ENCODE assay signal across 8 cellular contexts in the genomic region with DNA sequence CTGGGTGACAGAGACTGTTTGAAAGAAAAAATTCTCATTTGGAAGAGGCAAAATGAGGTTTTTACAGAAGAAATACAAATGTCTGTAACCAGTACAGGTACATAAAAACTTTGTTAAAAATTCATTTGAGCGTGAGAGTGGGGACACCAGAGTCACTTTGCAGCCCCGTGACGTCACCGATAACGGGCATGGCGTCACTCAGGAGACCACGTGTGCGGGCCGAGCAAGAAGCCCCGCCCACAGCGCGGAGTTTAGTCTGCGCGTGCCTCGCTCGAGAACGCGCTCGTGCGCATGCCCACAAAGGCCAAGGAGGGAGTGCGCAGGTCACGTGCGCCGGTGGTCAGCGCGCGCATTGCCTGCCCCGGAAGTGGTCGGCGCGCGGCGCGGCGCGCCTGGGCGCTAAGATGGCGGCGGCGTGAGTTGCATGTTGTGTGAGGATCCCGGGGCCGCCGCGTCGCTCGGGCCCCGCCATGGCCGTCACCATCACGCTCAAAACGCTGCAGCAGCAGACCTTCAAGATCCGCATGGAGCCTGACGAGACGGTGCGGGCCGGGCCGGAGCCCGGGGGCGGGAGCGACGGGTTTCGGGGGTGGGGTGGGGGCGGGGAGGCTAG. TPM values are rescaled to one million over a fixed set of nuclear protein-coding genes. Genes with fewer than 3 reads are reported as not detected.
DNase-seq lines count a peak whose midpoint lies in the region; ATAC-seq and TF ChIP-seq lines count a peak whose summit lies in the region.

Gene RAD23A (plus strand): TSS at position 384 of the 613 bp plus-strand sequence. CDS start 87 bp downstream, at position 471.

- peak within 1 kb of the TSS; percentile 85 to 93 for H3K4me3 ChIP-seq in left lung

- peaks cover 0 to 77% of the 10 kb centered on the region in 2 donors for H3K36me3 ChIP-seq in left lung

- intact Hi-C loops in CD14-positive monocyte (cut with micrococcal nuclease): loop anchor here in 1 of 2 donors (5.0 kb wide), 1 partner anchor 207 kb away; the partner anchor contains the start of genes IER2 and STX10
- intact Hi-C loops in dendritic cell treated with granulocyte-macrophage colony-stimulating factor and Interleukin-4, amounts not matched to agents 40 ng/mL and 50 ng/mL, for 4 days (cut with micrococcal nuclease): no loop called here
- intact Hi-C loops in left lung (cut with DNase I): no loop called here

- H3K27me3 ChIP-seq in left lung: no peaks in the 10 kb centered on the region

- peak within 1 kb of the TSS; percentile 91 to 95 (median 94) for H3K27ac Mint-ChIP-seq in CD14-positive monocyte
- peak within 1 kb of the TSS; percentile 95 for H3K27ac Mint-ChIP-seq in dendritic cell treated with granulocyte-macrophage colony-stimulating factor and Interleukin-4, amounts not matched to agents 40 ng/mL and 50 ng/mL, for 4 days

- no peaks in the 10 kb centered on the region for H3K27me3 Mint-ChIP-seq in CD14-positive monocyte (ENCODE audit: low read depth in 3 of 3)
- H3K27me3 Mint-ChIP-seq in dendritic cell treated with granulocyte-macrophage colony-stimulating factor and Interleukin-4, amounts not matched to agents 40 ng/mL and 50 ng/mL, for 4 days: no peaks in the 10 kb centered on the region

- DNase-seq in CD14-positive monocyte (ENCODE audit: low spot score): peak; percentile 98
- DNase-seq in NCI-H748 treated with DMSO at 0.1 percent for 48 hours (lab: John Stamatoyannopoulos, UW): peak; percentile 58
- DNase-seq in activated CD4-positive, alpha-beta T cell treated with anti-CD3 and anti-CD28 coated beads, Interleukin-2, amount 50 U/mL, for 24 hours (ENCODE audit: low read depth in 1 of 2, low spot score in 1 of 2): peak; percentile 97
- DNase-seq in left lung: peak; percentile 97 to 99
- peak; percentile 97 for DNase-seq in stimulated activated CD4-positive, alpha-beta T cell treated with anti-CD3 and anti-CD28 coated beads, Interleukin-2, amount 100 ng/mL, for 4 hours (ENCODE audit: low read depth)

- H3K9me3 Mint-ChIP-seq in CD14-positive monocyte: no peaks in the 10 kb centered on the region
- no peaks in the 10 kb centered on the region for H3K9me3 Mint-ChIP-seq in dendritic cell treated with granulocyte-macrophage colony-stimulating factor and Interleukin-4, amounts not matched to agents 40 ng/mL and 50 ng/mL, for 4 days

- ATAC-seq in GM19395 (IDR thresholded peaks at IDR 0.05; ENCODE audit: unreplicated experiment) (peak; percentile 70), HG03565 (IDR thresholded peaks at IDR 0.05; ENCODE audit: unreplicated experiment) (peak; percentile 69), left lung (peak; percentile 91)

- H3K27ac ChIP-seq in left lung: peak within 1 kb of the TSS; percentile 90 to 94

- H3K36me3 Mint-ChIP-seq in CD14-positive monocyte: peaks cover 61 to 73% of the 10 kb centered on the region in 2 donors
- H3K36me3 Mint-ChIP-seq in dendritic cell treated with granulocyte-macrophage colony-stimulating factor and Interleukin-4, amounts not matched to agents 40 ng/mL and 50 ng/mL, for 4 days (ENCODE audit: low read depth): peaks cover 95% of the 10 kb centered on the region

- peak within 1 kb of the TSS; percentile 86 to 91 for H3K4me3 Mint-ChIP-seq in CD14-positive monocyte
- peak within 1 kb of the TSS; percentile 92 for H3K4me3 Mint-ChIP-seq in dendritic cell treated with granulocyte-macrophage colony-stimulating factor and Interleukin-4, amounts not matched to agents 40 ng/mL and 50 ng/mL, for 4 days

- TF ChIP-seq CTCF in CD14-positive monocyte (IDR thresholded peaks at IDR 0.05) (no peak), left lung (IDR thresholded peaks at IDR 0.05) (peak in 1 of 2 donors; percentile 20)

- peaks cover 46% of the 10 kb centered on the region for H3K4me1 Mint-ChIP-seq in CD14-positive monocyte
- peaks cover 71% of the 10 kb centered on the region for H3K4me1 Mint-ChIP-seq in dendritic cell treated with granulocyte-macrophage colony-stimulating factor and Interleukin-4, amounts not matched to agents 40 ng/mL and 50 ng/mL, for 4 days (ENCODE audit: low read depth)

- no peaks in the 10 kb centered on the region for H3K9me3 ChIP-seq in left lung

- H3K4me1 ChIP-seq in left lung: peaks cover 16 to 88% of the 10 kb centered on the region in 2 donors

RNA-seq across cellular contexts. Expression of gene RAD23A, which starts in this region (rescaled TPM):
- polyA plus RNA-seq in CD14-positive monocyte: 10 to 100 TPM; 45.5 to 55.3 TPM
- total RNA-seq in left lung: 100 to 1,000 TPM in 1 of 2 donors, 10 to 100 TPM in 1; 74.8 to 118 TPM

Comparison
In these comparisons a context has a peak if more than half of its experiments do, and no peak if none do; other contexts are left out.
1. Peak in every context shown above with its lines: DNase-seq, ATAC-seq, H3K4me3 ChIP-seq and H3K27ac ChIP-seq.